ENCODE assay signal across 8 cellular contexts in genomic region chr3:63349583-63350177, GRCh38.
A peak's percentile ranks its signal among the peaks of the same experiment; 100 is the strongest.
DNase-seq lines count a peak whose midpoint lies in the region; ATAC-seq and TF ChIP-seq lines count a peak whose summit lies in the region.

No MANE protein-coding gene starts in this region.

- H3K27ac ChIP-seq in RWPE2 (ENCODE audit: poor library complexity, severe bottlenecking) (no peak overlapping the region), mesenchymal stem cell (ENCODE audit: low read length, poor library complexity, severe bottlenecking) (no peak overlapping the region)

- H3K9me3 ChIP-seq in RWPE2 (ENCODE audit: severe bottlenecking) (no peaks in the 10 kb centered on the region), mesenchymal stem cell (ENCODE audit: control insufficient read depth, low read length) (no peaks in the 10 kb centered on the region)

- no peaks in the 10 kb centered on the region for H3K79me1 ChIP-seq in mesenchymal stem cell (replicated peaks; ENCODE audit: low read length, poor library complexity, severe bottlenecking)

- in situ Hi-C loops in KBM-7 (cut with MboI; ENCODE audit: low pct_unique_long_range_greater_than_20kb, low sequenced_read_pairs): loop anchor here (25.0 kb wide), 1 partner anchor 463 kb away; the partner anchor contains the start of gene C3orf49

- no peak overlapping the region for H2BK15ac ChIP-seq in mesenchymal stem cell (ENCODE audit: low read depth, poor library complexity, severe bottlenecking)

- H3K4me3 ChIP-seq in RWPE2 (ENCODE audit: severe bottlenecking) (no peak overlapping the region), mesenchymal stem cell (ENCODE audit: insufficient read depth in 1 of 2, low read depth in 1 of 2, low read length in 2 of 2) (no peak overlapping the region)

- no peak overlapping the region for H3K23ac ChIP-seq in mesenchymal stem cell (ENCODE audit: low read length in 2 of 2)

- H2AK5ac ChIP-seq in mesenchymal stem cell (ENCODE audit: low read length, severe bottlenecking): no peak overlapping the region

- ATAC-seq in GM21423 (IDR thresholded peaks at IDR 0.05; ENCODE audit: unreplicated experiment): peak; percentile 86
- peak; percentile 57; the same call in 1 of the 3 replicates for ATAC-seq in RWPE2 (ENCODE audit: low read depth)
- ATAC-seq in GM19324 (IDR thresholded peaks at IDR 0.05; ENCODE audit: low FRiP score, unreplicated experiment): no peak

- no peak overlapping the region for H3K14ac ChIP-seq in mesenchymal stem cell (ENCODE audit: low read length in 2 of 2)

- no peaks in the 10 kb centered on the region for H3K4me1 ChIP-seq in RWPE2 (ENCODE audit: insufficient read depth, poor library complexity, severe bottlenecking)
- no peaks in the 10 kb centered on the region for H3K4me1 ChIP-seq in mesenchymal stem cell (ENCODE audit: control insufficient read depth, insufficient read depth, low read depth, low read length)

- peak; percentile 94 for TF ChIP-seq CTCF in RWPE2 (IDR thresholded peaks at IDR 0.05; ENCODE audit: poor library complexity, severe bottlenecking)

- H3K4me2 ChIP-seq in mesenchymal stem cell (ENCODE audit: low read length, poor library complexity, severe bottlenecking): no peak overlapping the region

- no peak overlapping the region for H3K18ac ChIP-seq in mesenchymal stem cell (ENCODE audit: low read depth in 1 of 2, low read length in 2 of 2)

- no peak overlapping the region for H3K4ac ChIP-seq in mesenchymal stem cell (ENCODE audit: low read depth in 1 of 2, low read length in 2 of 2)

- peaks cover 6% of the 10 kb centered on the region for H3K27me3 ChIP-seq in RWPE2 (ENCODE audit: insufficient read depth, poor library complexity, severe bottlenecking)
- H3K27me3 ChIP-seq in mesenchymal stem cell (ENCODE audit: control insufficient read depth in 1 of 2, insufficient read depth in 1 of 2, low read length in 2 of 2): no peaks in the 10 kb centered on the region

- peak; percentile 59 for DNase-seq in activated CD4-positive, alpha-beta T cell treated with anti-CD3 and anti-CD28 coated beads for 48 hours
- no peak for DNase-seq in activated CD4-positive, alpha-beta T cell treated with anti-CD3 and anti-CD28 coated beads, Interleukin-2, amount 50 U/mL, for 4 hours
- DNase-seq in KBM-7 (peak; percentile 45), RWPE2 (ENCODE audit: low spot score) (no peak), dermis blood vessel endothelial cell (peak; percentile 76), mesenchymal stem cell (peak; percentile 61)

- H3K9ac ChIP-seq in mesenchymal stem cell (ENCODE audit: low read length): peak overlapping the region; percentile 51

- H2BK5ac ChIP-seq in mesenchymal stem cell (ENCODE audit: low read depth, low read length, poor library complexity, severe bottlenecking): no peak overlapping the region

- no peak overlapping the region for H4K8ac ChIP-seq in mesenchymal stem cell (ENCODE audit: low read length)

- H3K36me3 ChIP-seq in RWPE2 (ENCODE audit: low read depth) (no peaks in the 10 kb centered on the region), mesenchymal stem cell (ENCODE audit: control insufficient read depth in 1 of 2, insufficient read depth in 2 of 2, low read depth in 1 of 2, low read length in 2 of 2) (no peaks in the 10 kb centered on the region)

- no peak overlapping the region for H4K91ac ChIP-seq in mesenchymal stem cell (ENCODE audit: low read length)

- H2AFZ ChIP-seq in mesenchymal stem cell (ENCODE audit: low read depth, low read length): no peak overlapping the region

- H2BK12ac ChIP-seq in mesenchymal stem cell (ENCODE audit: low read length in 2 of 2): no peak overlapping the region

- H2BK120ac ChIP-seq in mesenchymal stem cell (ENCODE audit: low read depth, low read length): no peak overlapping the region

- WGBS in mesenchymal stem cell: 8% methylated on average over 5 of the region's 6 CpGs

Comparison
In these comparisons a context has a peak if more than half of its experiments do, and no peak if none do; other contexts are left out.
1. DNase-seq: peak in activated CD4-positive, alpha-beta T cell treated with anti-CD3 and anti-CD28 coated beads for 48 hours (single experiment), KBM-7 (single experiment), dermis blood vessel endothelial cell (single experiment) and mesenchymal stem cell (single experiment); none in activated CD4-positive, alpha-beta T cell treated with anti-CD3 and anti-CD28 coated beads, Interleukin-2, amount 50 U/mL, for 4 hours (0 of 2) and RWPE2 (single experiment).